Comparison of ENCODE assay signal across 26 cellular contexts in the genomic region with DNA sequence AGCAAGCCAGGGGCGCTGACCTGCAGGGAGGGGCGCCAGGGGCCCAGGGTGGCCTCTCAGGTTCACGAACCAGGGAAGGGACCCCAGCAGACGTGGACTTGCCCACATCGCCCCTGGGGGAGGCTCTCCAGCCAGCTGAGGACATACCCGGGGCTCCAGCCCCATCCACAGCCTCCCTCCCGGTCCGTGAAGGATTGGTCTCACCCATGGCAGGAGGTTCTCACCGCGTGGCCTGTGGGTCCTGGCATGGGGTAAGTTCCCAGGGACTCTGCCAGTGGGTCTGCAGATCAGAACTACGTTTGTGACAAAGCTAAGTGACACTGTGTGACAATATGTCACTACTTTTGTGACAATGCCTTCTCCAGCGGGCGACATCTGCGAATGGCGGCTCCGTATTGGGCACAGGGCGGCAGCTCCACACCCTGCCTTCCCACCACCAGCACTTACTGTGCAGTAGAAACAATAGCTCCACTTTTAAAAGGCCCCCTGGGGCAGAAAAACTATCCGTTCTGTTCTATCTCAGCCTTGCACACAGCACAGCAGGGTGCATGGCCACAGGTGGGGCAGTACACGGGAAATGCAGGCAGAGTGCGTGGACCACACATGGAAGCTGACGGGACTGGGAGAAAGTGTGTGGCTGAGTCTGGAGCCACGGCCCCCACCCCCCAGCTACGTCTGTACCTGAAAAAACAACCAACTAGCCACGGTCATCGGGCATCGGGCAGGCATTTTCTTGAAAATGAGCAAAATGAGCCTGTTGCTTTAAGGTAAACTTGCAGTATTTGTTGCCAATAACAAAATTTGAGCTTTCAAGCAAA.
DNase-seq lines count a peak whose midpoint lies in the region; ATAC-seq and TF ChIP-seq lines count a peak whose summit lies in the region.
"Had no signal": no experiment of that assay in that cellular context is flagged by ENCODE, and none has a peak within 500 bp of the region (broad histone marks: within the 10 kb centered on the region; RNA-seq: fewer than 3 reads in every experiment).

No MANE protein-coding gene starts in this region.

- H3K79me1 ChIP-seq in neuronal stem cell (ENCODE audit: low read depth, low read length): no peaks in the 10 kb centered on the region

- no peak overlapping the region for H3K4me3 ChIP-seq in BLaER1
- no peak overlapping the region for H3K4me3 ChIP-seq in coronary artery
- H3K4me3 ChIP-seq in neuronal stem cell (ENCODE audit: low read length in 2 of 2): peak overlapping the region in 1 of 2 donors; percentile 49
- H3K4me3 ChIP-seq: body of pancreas, hepatocyte, stomach, transverse colon had no signal

- peak overlapping the region; percentile 60 for H3K14ac ChIP-seq in neuronal stem cell (ENCODE audit: low read length)

- WGBS in neuronal stem cell (ENCODE audit: extremely low coverage in 2 of 2, insufficient read length in 2 of 2, insufficient replicate concordance in 1 of 2), 2 donors: no CpG with 5 or more reads among the region's 26 CpGs

- H3K36me3 ChIP-seq in BLaER1 (no peaks in the 10 kb centered on the region), neuronal stem cell (replicated peaks in 1 of 2; ENCODE audit: control insufficient read depth in 2 of 2, insufficient read depth in 2 of 2, low read length in 2 of 2) (no peaks in the 10 kb centered on the region)
- H3K36me3 ChIP-seq: stomach, transverse colon had no signal

- no peak overlapping the region for H3K23ac ChIP-seq in neuronal stem cell (ENCODE audit: low read depth, low read length, poor library complexity)

- H4K8ac ChIP-seq in neuronal stem cell (ENCODE audit: low read depth, low read length): no peak overlapping the region

- H2BK15ac ChIP-seq in neuronal stem cell (ENCODE audit: low read length): no peak overlapping the region

- H3K27ac ChIP-seq in BLaER1 (no peak overlapping the region), coronary artery (no peak overlapping the region), neuronal stem cell (replicated peaks; ENCODE audit: low read length) (no peak overlapping the region)
- H3K27ac ChIP-seq: 22Rv1, body of pancreas, foreskin keratinocyte, hepatocyte, parathyroid adenoma, stomach, transverse colon had no signal

- H4K91ac ChIP-seq in neuronal stem cell (ENCODE audit: low read depth, low read length, poor library complexity): no peak overlapping the region

- no peak for TF ChIP-seq CTCF in coronary artery (IDR thresholded peaks at IDR 0.05)

- peak overlapping the region; percentile 47; the same call in 1 of the 2 replicates for H3K4me2 ChIP-seq in BLaER1
- no peak overlapping the region for H3K4me2 ChIP-seq in neuronal stem cell (ENCODE audit: insufficient read depth, low read length, poor library complexity, severe bottlenecking)
- H3K4me2 ChIP-seq: hepatocyte had no signal

- H3K27me3 ChIP-seq in BLaER1 (no peaks in the 10 kb centered on the region), neuronal stem cell (ENCODE audit: control insufficient read depth in 3 of 3, insufficient read depth in 3 of 3, low read depth in 1 of 3, low read length in 3 of 3) (peaks cover 0 to 4% (median 0%) of the 10 kb centered on the region in 3 experiments)
- H3K27me3 ChIP-seq: body of pancreas, foreskin keratinocyte, hepatocyte, transverse colon had no signal

- DNase-seq in NCI-H1417 (lab: John Stamatoyannopoulos, UW) (peak in 2 of 3 experiments; percentile 34 to 49), NCI-H1417 treated with DMSO at 0.1 percent for 48 hours (lab: John Stamatoyannopoulos, UW) (no peak), coronary artery (ENCODE audit: low spot score) (peak; percentile 67), neuronal stem cell (ENCODE audit: low spot score) (no peak), DMS 273 treated with DMSO at 0.1 percent for 48 hours (lab: John Stamatoyannopoulos, UW) (no peak)
- DNase-seq: activated CD8-positive, alpha-beta T cell treated with anti-CD3 and anti-CD28 coated beads for 36 hours; activated gamma-delta T cell; CD8-positive, alpha-beta T cell; DMS153; effector CD8-positive, alpha-beta T cell; foreskin keratinocyte; midbrain; naive thymus-derived CD8-positive, alpha-beta T cell; NCI-H774; stomach; T-helper 9 cell; transverse colon had no signal

- no peak overlapping the region for H3K4ac ChIP-seq in neuronal stem cell (ENCODE audit: low read length)

- peak overlapping the region; percentile 44 for H3K18ac ChIP-seq in neuronal stem cell (ENCODE audit: low read length)

- H3K9ac ChIP-seq in BLaER1: no peak overlapping the region
- H3K9ac ChIP-seq in neuronal stem cell (ENCODE audit: low read depth, low read length, poor library complexity): no peak overlapping the region
- H3K9ac ChIP-seq: parathyroid adenoma had no signal

- no peak for ATAC-seq in HG02938 (IDR thresholded peaks at IDR 0.05; ENCODE audit: unreplicated experiment)
- ATAC-seq in GM18858 (IDR thresholded peaks at IDR 0.05; ENCODE audit: unreplicated experiment): no peak
- ATAC-seq: activated CD8-positive, alpha-beta T cell treated with anti-CD3 and anti-CD28 coated beads for 36 hours; body of pancreas; CD8-positive, alpha-beta T cell; foreskin keratinocyte; HCT116; left lobe of liver; naive thymus-derived CD8-positive, alpha-beta T cell had no signal

- H2BK12ac ChIP-seq in neuronal stem cell (ENCODE audit: low read length): no peak overlapping the region

- no peak overlapping the region for H2BK120ac ChIP-seq in neuronal stem cell (ENCODE audit: low read depth, low read length)

- no peak overlapping the region for H2AFZ ChIP-seq in neuronal stem cell (ENCODE audit: low read length)
- H2AFZ ChIP-seq: hepatocyte, parathyroid adenoma had no signal

- H2BK5ac ChIP-seq in neuronal stem cell (ENCODE audit: low read length): peak overlapping the region; percentile 75

- peaks cover 26% of the 10 kb centered on the region for H3K4me1 ChIP-seq in BLaER1
- H3K4me1 ChIP-seq in neuronal stem cell (ENCODE audit: control insufficient read depth in 2 of 2, insufficient read depth in 1 of 2, low read depth in 1 of 2, low read length in 2 of 2): peaks cover 0 to 9% of the 10 kb centered on the region in 2 donors
- H3K4me1 ChIP-seq: body of pancreas, parathyroid adenoma, transverse colon had no signal

- H4K20me1 ChIP-seq in BLaER1: no peaks in the 10 kb centered on the region

- H2AK5ac ChIP-seq in neuronal stem cell (ENCODE audit: low read depth, low read length): peak overlapping the region; percentile 41

- H3K9me3 ChIP-seq in BLaER1 (peaks cover 6% of the 10 kb centered on the region; the same call in 1 of the 2 replicates), neuronal stem cell (replicated peaks in 1 of 2; ENCODE audit: control insufficient read depth in 2 of 2, insufficient read depth in 1 of 2, low read depth in 1 of 2, low read length in 2 of 2) (no peaks in the 10 kb centered on the region)
- H3K9me3 ChIP-seq: body of pancreas, transverse colon had no signal

Comparison
In these comparisons a context has a peak if more than half of its experiments do, and no peak if none do; other contexts are left out.
1. DNase-seq: peak in NCI-H1417 (2 of 3) and coronary artery (single experiment); none in NCI-H1417 treated with DMSO at 0.1 percent for 48 hours (single experiment), neuronal stem cell (single experiment) and DMS 273 treated with DMSO at 0.1 percent for 48 hours (single experiment).